ENCODE assay signal across 8 cellular contexts in the genomic region with DNA sequence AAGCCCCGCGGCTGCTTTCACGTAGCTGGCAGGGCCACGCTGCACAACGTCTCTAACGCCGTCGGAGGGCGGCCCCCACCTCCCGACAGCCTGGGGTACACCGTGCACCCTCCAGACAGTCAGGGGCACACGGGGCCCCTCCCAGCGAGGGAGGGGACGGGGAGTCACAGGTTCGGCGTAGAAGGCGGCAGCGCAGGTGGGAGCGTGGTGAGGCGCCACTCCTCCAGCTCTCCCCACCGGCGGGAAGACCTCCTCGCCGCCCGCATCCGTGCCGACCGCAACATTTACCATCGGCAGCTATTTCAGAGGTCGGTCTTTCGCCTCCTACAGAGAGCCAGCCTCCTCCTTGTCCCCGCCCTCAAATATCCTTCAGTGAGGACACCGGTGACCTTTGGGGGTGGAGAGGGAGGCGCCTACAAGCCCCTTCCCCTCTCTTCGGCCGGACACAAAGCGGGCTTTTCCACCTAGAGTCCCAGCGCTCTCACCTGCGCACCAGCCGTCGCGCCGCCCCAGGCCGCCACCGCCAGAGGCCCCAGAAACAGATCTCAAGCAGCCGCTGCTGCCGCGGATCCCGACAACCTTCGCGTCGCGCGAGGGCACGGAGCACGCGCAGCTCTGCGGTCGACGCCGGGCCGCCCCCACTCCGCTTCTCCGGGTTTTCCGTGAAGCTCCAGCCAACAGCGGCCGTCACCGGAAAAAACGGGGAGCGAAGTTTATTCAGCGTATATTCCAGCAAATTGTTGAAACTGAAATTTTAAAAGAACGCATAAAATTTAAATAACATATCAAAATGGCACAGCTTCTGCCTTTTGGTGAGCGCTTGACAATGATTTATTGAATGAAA. TPM values are rescaled to one million over a fixed set of nuclear protein-coding genes. Genes with fewer than 3 reads are reported as not detected.
A peak's percentile ranks its signal among the peaks of the same experiment; 100 is the strongest.
DNase-seq lines count a peak whose midpoint lies in the region; ATAC-seq and TF ChIP-seq lines count a peak whose summit lies in the region.

Gene MKKS, minus strand, starts transcription at position 600 of the 844 bp plus-strand sequence. CDS start 20,708 bp downstream, outside the sequence.

- H3K4me1 ChIP-seq in sigmoid colon: peaks cover 7 to 47% (median 20%) of the 10 kb centered on the region in 4 donors

- peak within 1 kb of the TSS; percentile 91 to 96 (median 94) for H3K27ac ChIP-seq in sigmoid colon

- H3K4me3 ChIP-seq in sigmoid colon: peak within 1 kb of the TSS; percentile 79 to 96 (median 91)

- H3K36me3 ChIP-seq in sigmoid colon: no peaks in the 10 kb centered on the region

- no peak for TF ChIP-seq CTCF in sigmoid colon (IDR thresholded peaks at IDR 0.05)

- no peak for TF ChIP-seq EP300 in sigmoid colon (IDR thresholded peaks at IDR 0.05)

- intact Hi-C loops in sigmoid colon (cut with DNase I): loop anchor here (2.0 to 5.0 kb wide), 3 partner anchors 73 to 1018 kb away; partner anchors contain the start of gene JAG1

- peak; percentile 20 to 60 for TF ChIP-seq POLR2A in sigmoid colon (IDR thresholded peaks at IDR 0.05)

- no peaks in the 10 kb centered on the region for H3K27me3 ChIP-seq in sigmoid colon

- no peaks in the 10 kb centered on the region for H3K9me3 ChIP-seq in sigmoid colon

- WGBS in sigmoid colon, 2 donors: 0% methylated on average over 73 of the region's 73 CpGs

- peak; percentile 82 for DNase-seq in NCI-H2029 (lab: John Stamatoyannopoulos, UW)
- peak; percentile 81 for DNase-seq in T1000 (lab: John Stamatoyannopoulos, UW)
- peak; percentile 97 for DNase-seq in astrocyte of the hippocampus (ENCODE audit: low read depth, low spot score)
- DNase-seq in iPS DF 19.7 (ENCODE audit: low read depth, low spot score): peak; percentile 47
- DNase-seq in sigmoid colon: peak; percentile 95
- no peak for DNase-seq in globus pallidus (ENCODE audit: low spot score)

- peak; percentile 24 for ATAC-seq in GM18508 (IDR thresholded peaks at IDR 0.05; ENCODE audit: insufficient read depth, unreplicated experiment)
- ATAC-seq in HG02943 (IDR thresholded peaks at IDR 0.05; ENCODE audit: low read depth, unreplicated experiment): peak; percentile 55

RNA-seq across cellular contexts. Expression of gene MKKS, which starts in this region (rescaled TPM):
- total RNA-seq in sigmoid colon: 10 to 100 TPM; 19.1 to 26.0 (median 22.2) TPM
- polyA plus RNA-seq in sigmoid colon: 10 to 100 TPM; 16.2 to 29.8 (median 19.1) TPM
